ENCODE assay signal across 8 cellular contexts in the genomic region with DNA sequence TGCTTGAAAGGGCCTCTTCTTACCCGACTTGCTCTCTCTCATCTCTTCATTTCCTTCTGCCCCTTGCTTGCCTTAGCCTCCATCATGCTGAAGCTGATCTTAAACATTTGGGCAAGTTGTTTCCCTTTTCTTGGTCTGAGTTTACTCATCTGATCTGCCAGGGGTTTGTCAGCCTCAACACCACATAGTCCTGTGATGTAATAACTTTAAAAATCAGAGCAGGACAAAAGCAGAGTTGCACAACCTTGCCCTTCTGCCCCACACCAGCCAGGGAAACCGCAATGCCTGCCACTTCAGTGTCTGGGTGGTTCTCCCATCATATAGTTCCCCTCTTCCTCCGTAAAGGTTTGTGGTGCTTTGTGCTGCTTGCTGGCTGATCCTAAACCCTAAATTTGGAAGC. TPM values are rescaled to one million over a fixed set of nuclear protein-coding genes. Genes with fewer than 3 reads are reported as not detected.
A peak's percentile ranks its signal among the peaks of the same experiment; 100 is the strongest.
DNase-seq lines count a peak whose midpoint lies in the region; TF ChIP-seq lines count a peak whose summit lies in the region.

No MANE protein-coding gene starts in this region.

- no peak for TF ChIP-seq POLR2A in transverse colon (IDR thresholded peaks at IDR 0.05)

- TF ChIP-seq CTCF in transverse colon (IDR thresholded peaks at IDR 0.05) (no peak), coronary artery (IDR thresholded peaks at IDR 0.05) (no peak)

- H3K4me1 ChIP-seq in adipocyte (ENCODE audit: control insufficient read depth, insufficient read depth, low read length), result peaks cover 28% of the 10 kb centered on the region
- no peaks in the 10 kb centered on the region for H3K4me1 ChIP-seq in transverse colon

- TF ChIP-seq EP300 in transverse colon (IDR thresholded peaks at IDR 0.05; ENCODE audit: low read depth), result no peak

- intact Hi-C loops in activated CD4-positive, alpha-beta memory T cell treated with anti-CD3 and anti-CD28 coated beads for 36 hours (cut with micrococcal nuclease), result loop anchor here (2.0 to 5.0 kb wide), 3 partner anchors 38 to 700 kb away; no protein-coding TSS in a partner anchor
- intact Hi-C loops in transverse colon (cut with DNase I; ENCODE audit: low total_unique reads), result no loop called here

- H3K27ac Mint-ChIP-seq in activated CD4-positive, alpha-beta memory T cell treated with anti-CD3 and anti-CD28 coated beads for 36 hours, result no peak overlapping the region
- no peak overlapping the region for H3K27ac Mint-ChIP-seq in activated CD4-positive, alpha-beta memory T cell treated with anti-CD3 and anti-CD28 coated beads, Interleukin-2, amount 10 ng/mL, durations not matched to agents 7 days and 5 days

- H3K27me3 Mint-ChIP-seq in activated CD4-positive, alpha-beta memory T cell treated with anti-CD3 and anti-CD28 coated beads for 36 hours, result peaks cover 9% of the 10 kb centered on the region
- peaks cover 25% of the 10 kb centered on the region for H3K27me3 Mint-ChIP-seq in activated CD4-positive, alpha-beta memory T cell treated with anti-CD3 and anti-CD28 coated beads, Interleukin-2, amount 10 ng/mL, durations not matched to agents 7 days and 5 days

- H3K36me3 ChIP-seq in adipocyte (ENCODE audit: control insufficient read depth, insufficient read depth, low read length, severe bottlenecking) (no peaks in the 10 kb centered on the region), transverse colon (no peaks in the 10 kb centered on the region)

- no peak overlapping the region for H3K27ac ChIP-seq in transverse colon
- H3K27ac ChIP-seq in coronary artery, result no peak overlapping the region

- H3K4me3 Mint-ChIP-seq in activated CD4-positive, alpha-beta memory T cell treated with anti-CD3 and anti-CD28 coated beads for 36 hours, result no peak overlapping the region
- no peak overlapping the region for H3K4me3 Mint-ChIP-seq in activated CD4-positive, alpha-beta memory T cell treated with anti-CD3 and anti-CD28 coated beads, Interleukin-2, amount 10 ng/mL, durations not matched to agents 7 days and 5 days

- 73 to 78% methylated on average over 2 to 3 of the region's 3 CpGs for WGBS in transverse colon (ENCODE audit: low coverage in 1 of 2), 2 donors

- CTCF ChIA-PET in activated CD4-positive, alpha-beta memory T cell treated with anti-CD3 and anti-CD28 coated beads for 36 hours (lab: Charles Lee), result interaction anchor here (0.7 kb wide), 1 partner anchor 140 kb away, joined by 4 read pairs; no protein-coding TSS in a partner anchor
- CTCF ChIA-PET in activated CD4-positive, alpha-beta memory T cell treated with anti-CD3 and anti-CD28 coated beads, Interleukin-2, amount 10 ng/mL, durations not matched to agents 7 days and 5 days (lab: Charles Lee), result no interaction called here

- H3K4me1 Mint-ChIP-seq in activated CD4-positive, alpha-beta memory T cell treated with anti-CD3 and anti-CD28 coated beads for 36 hours (ENCODE audit: low read depth), result peaks cover 18% of the 10 kb centered on the region
- H3K4me1 Mint-ChIP-seq in activated CD4-positive, alpha-beta memory T cell treated with anti-CD3 and anti-CD28 coated beads, Interleukin-2, amount 10 ng/mL, durations not matched to agents 7 days and 5 days, result peaks cover 20% of the 10 kb centered on the region

- POLR2A ChIA-PET in activated CD4-positive, alpha-beta memory T cell treated with anti-CD3 and anti-CD28 coated beads for 36 hours (lab: Charles Lee), result no interaction called here
- POLR2A ChIA-PET in activated CD4-positive, alpha-beta memory T cell treated with anti-CD3 and anti-CD28 coated beads, Interleukin-2, amount 10 ng/mL, durations not matched to agents 7 days and 5 days (lab: Charles Lee), result no interaction called here

- no peak overlapping the region for H3K9ac ChIP-seq in adipocyte (ENCODE audit: low read length)

- no peak overlapping the region for H3K4me3 ChIP-seq in adipocyte (ENCODE audit: low read length)
- H3K4me3 ChIP-seq in transverse colon, result no peak overlapping the region
- no peak overlapping the region for H3K4me3 ChIP-seq in coronary artery

- H3K9me3 Mint-ChIP-seq in activated CD4-positive, alpha-beta memory T cell treated with anti-CD3 and anti-CD28 coated beads for 36 hours, result peaks cover 2% of the 10 kb centered on the region
- H3K9me3 Mint-ChIP-seq in activated CD4-positive, alpha-beta memory T cell treated with anti-CD3 and anti-CD28 coated beads, Interleukin-2, amount 10 ng/mL, durations not matched to agents 7 days and 5 days, result no peaks in the 10 kb centered on the region

- DNase-seq in activated CD4-positive, alpha-beta memory T cell treated with anti-CD3 and anti-CD28 coated beads for 36 hours, result peak; percentile 9
- no peak for DNase-seq in activated CD4-positive, alpha-beta memory T cell treated with anti-CD3 and anti-CD28 coated beads, Interleukin-2, amount 10 ng/mL, durations not matched to agents 7 days and 5 days
- DNase-seq in adipocyte (ENCODE audit: low read depth) (peak; percentile 68), kidney tubule cell (ENCODE audit: low spot score) (peak; percentile 14), transverse colon (peak; percentile 10), KG1 (lab: John Stamatoyannopoulos, UW) (no peak), coronary artery (ENCODE audit: low spot score) (no peak)
- DNase-seq in stimulated activated CD4-positive, alpha-beta T cell treated with anti-CD3 and anti-CD28 coated beads, Interleukin-2, amount 100 ng/mL, for 48 hours, result no peak

- no peaks in the 10 kb centered on the region for H3K36me3 Mint-ChIP-seq in activated CD4-positive, alpha-beta memory T cell treated with anti-CD3 and anti-CD28 coated beads for 36 hours
- H3K36me3 Mint-ChIP-seq in activated CD4-positive, alpha-beta memory T cell treated with anti-CD3 and anti-CD28 coated beads, Interleukin-2, amount 10 ng/mL, durations not matched to agents 7 days and 5 days (ENCODE audit: low read depth), result no peaks in the 10 kb centered on the region

- no peaks in the 10 kb centered on the region for H3K9me3 ChIP-seq in adipocyte (ENCODE audit: control insufficient read depth, low read length)
- H3K9me3 ChIP-seq in transverse colon, result no peaks in the 10 kb centered on the region

- in situ Hi-C loops in transverse colon (cut with MboI; ENCODE audit: low pct_ligation_motif_present in 1 of 4, low pct_unique_long_range_greater_than_20kb in 1 of 4, low sequenced_read_pairs in 3 of 4), result no loop called here

- no peaks in the 10 kb centered on the region for H3K27me3 ChIP-seq in adipocyte (replicated peaks; ENCODE audit: control insufficient read depth, insufficient read depth, low read length)
- no peaks in the 10 kb centered on the region for H3K27me3 ChIP-seq in transverse colon

RNA-seq across cellular contexts. Expression of gene LIPM, which starts 9.9 kb away (rescaled TPM):
- total RNA-seq in activated CD4-positive, alpha-beta memory T cell treated with anti-CD3 and anti-CD28 coated beads for 36 hours, result not detected
- not detected for total RNA-seq in activated CD4-positive, alpha-beta memory T cell treated with anti-CD3 and anti-CD28 coated beads, Interleukin-2, amount 10 ng/mL, durations not matched to agents 7 days and 5 days
- not detected for total RNA-seq in transverse colon

RNA-seq across cellular contexts. Expression of gene LIPN, which starts 32.8 kb away (rescaled TPM):
- not detected for total RNA-seq in activated CD4-positive, alpha-beta memory T cell treated with anti-CD3 and anti-CD28 coated beads for 36 hours
- not detected for total RNA-seq in activated CD4-positive, alpha-beta memory T cell treated with anti-CD3 and anti-CD28 coated beads, Interleukin-2, amount 10 ng/mL, durations not matched to agents 7 days and 5 days
- under 1 TPM in 1 of 4 donors, not detected in 3; 0.48 TPM for total RNA-seq in transverse colon

RNA-seq across cellular contexts. Expression of gene ANKRD22, which starts 59.0 kb away (rescaled TPM):
- under 1 TPM; 0.12 to 0.24 TPM for total RNA-seq in activated CD4-positive, alpha-beta memory T cell treated with anti-CD3 and anti-CD28 coated beads for 36 hours
- under 1 TPM; 0.15 to 0.18 TPM for total RNA-seq in activated CD4-positive, alpha-beta memory T cell treated with anti-CD3 and anti-CD28 coated beads, Interleukin-2, amount 10 ng/mL, durations not matched to agents 7 days and 5 days
- 10 to 100 TPM in 1 of 4 donors, 1 to 10 TPM in 2, not detected in 1; 3.0 to 12.2 (median 6.1) TPM for total RNA-seq in transverse colon

Comparison
In these comparisons a context has a peak if more than half of its experiments do, and no peak if none do; other contexts are left out.
1. DNase-seq: peak in activated CD4-positive, alpha-beta memory T cell treated with anti-CD3 and anti-CD28 coated beads for 36 hours (single experiment), adipocyte (single experiment), kidney tubule cell (single experiment) and transverse colon (single experiment); none in activated CD4-positive, alpha-beta memory T cell treated with anti-CD3 and anti-CD28 coated beads, Interleukin-2, amount 10 ng/mL, durations not matched to agents 7 days and 5 days (single experiment), KG1 (single experiment), coronary artery (single experiment) and stimulated activated CD4-positive, alpha-beta T cell treated with anti-CD3 and anti-CD28 coated beads, Interleukin-2, amount 100 ng/mL, for 48 hours (0 of 2).